ENCODE assay signal across 15 cellular contexts in the genomic region with DNA sequence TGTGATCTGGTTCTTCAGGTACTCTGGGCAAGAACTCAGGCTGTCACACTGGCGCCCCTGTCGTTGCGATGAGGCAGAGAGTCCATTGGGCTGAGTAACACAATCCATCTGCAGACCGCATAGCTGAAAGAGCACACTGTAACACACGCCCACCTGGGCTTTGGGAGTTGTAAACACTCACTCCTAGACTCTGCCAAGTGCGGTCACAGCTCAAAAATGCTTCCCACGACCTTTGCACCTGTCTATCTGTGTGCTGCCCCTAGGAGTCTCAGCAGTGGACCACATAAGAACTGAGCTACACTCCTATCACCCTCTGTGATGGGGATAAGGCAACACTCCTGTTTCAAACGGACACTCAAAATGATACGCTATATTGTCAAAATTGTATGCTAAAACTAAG.
DNase-seq lines count a peak whose midpoint lies in the region; ATAC-seq and TF ChIP-seq lines count a peak whose summit lies in the region.
"Had no signal": no experiment of that assay in that cellular context is flagged by ENCODE, and none has a peak within 500 bp of the region (broad histone marks: within the 10 kb centered on the region; RNA-seq: fewer than 3 reads in every experiment).

No MANE protein-coding gene starts in this region.

- TF ChIP-seq CTCF in HCT116 (IDR thresholded peaks at IDR 0.05 in 2 of 3, conservative IDR thresholded peaks at IDR 0.05 in 1 of 3; ENCODE audit: borderline replicate concordance in 1 of 3, insufficient read depth in 1 of 3, low read depth in 2 of 3, low read length in 2 of 3) (no peak), hepatocyte (IDR thresholded peaks at IDR 0.05; ENCODE audit: poor library complexity) (no peak), neural progenitor cell (IDR thresholded peaks at IDR 0.05) (no peak), right atrium auricular region (IDR thresholded peaks at IDR 0.05) (no peak)

- 84% methylated on average over 9 of the region's 9 CpGs for WGBS in hepatocyte (ENCODE audit: low lambda C conversion rate, missing lambda C conversion rate)

- H3K4me3 ChIP-seq in HCT116 (replicated peaks in 1 of 2; ENCODE audit: low read depth in 1 of 2, low read length in 2 of 2), result no peak overlapping the region
- no peak overlapping the region for H3K4me3 ChIP-seq in hepatocyte
- no peak overlapping the region for H3K4me3 ChIP-seq in neural progenitor cell
- no peak overlapping the region for H3K4me3 ChIP-seq in right atrium auricular region

- H4K20me1 ChIP-seq in HCT116 (ENCODE audit: insufficient read depth) (no peaks in the 10 kb centered on the region), hepatocyte (ENCODE audit: insufficient read depth, poor library complexity, severe bottlenecking) (no peaks in the 10 kb centered on the region), neural progenitor cell (ENCODE audit: low read depth) (no peaks in the 10 kb centered on the region)

- no peak for DNase-seq in HCT116 (ENCODE audit: low read depth, low spot score)
- peak; percentile 1 for DNase-seq in RKO (ENCODE audit: low spot score)
- peak; percentile 4 for DNase-seq in hepatocyte (ENCODE audit: low spot score)
- DNase-seq in neural progenitor cell (ENCODE audit: low spot score), result peak; percentile 5
- DNase-seq in stimulated activated CD4-positive, alpha-beta T cell treated with anti-CD3 and anti-CD28 coated beads, Interleukin-4, amount 100 ng/mL, for 4 hours, result no peak
- DNase-seq in right atrium auricular region (ENCODE audit: low spot score), result no peak
- DNase-seq in central memory CD4-positive, alpha-beta T cell, result no peak
- DNase-seq: CD4-positive, alpha-beta T cell; NCI-H1436; NCI-H2107; NCI-H345; NCI-H69; SHP77 had no signal

- no peaks in the 10 kb centered on the region for H3K9me2 ChIP-seq in HCT116 (ENCODE audit: insufficient read depth)
- no peaks in the 10 kb centered on the region for H3K9me2 ChIP-seq in hepatocyte (replicated peaks; ENCODE audit: insufficient read depth)

- no peaks in the 10 kb centered on the region for H3K4me1 Mint-ChIP-seq in neural progenitor cell
- H3K4me1 Mint-ChIP-seq: B cell had no signal

- no peaks in the 10 kb centered on the region for H3K4me1 ChIP-seq in HCT116 (ENCODE audit: control insufficient read depth in 1 of 2, insufficient read depth in 2 of 2, low read length in 2 of 2)
- H3K4me1 ChIP-seq in hepatocyte (ENCODE audit: insufficient read depth), result no peaks in the 10 kb centered on the region
- H3K4me1 ChIP-seq in neural progenitor cell, result no peaks in the 10 kb centered on the region
- no peaks in the 10 kb centered on the region for H3K4me1 ChIP-seq in right atrium auricular region

- no TSS peak for BruUV-seq in HCT116 (replicated peaks; lab: Mats Ljungman, UMichigan)

- RAD21 ChIA-PET in HCT116 (lab: Charles Lee; ENCODE audit: low non-redundant PET in 1 of 2, low total read pairs in 2 of 2, uncharacterized antibody in 2 of 2, unreplicated experiment in 2 of 2), result no interaction called here

- no peaks in the 10 kb centered on the region for H3K9me3 ChIP-seq in HCT116 (ENCODE audit: control insufficient read depth in 1 of 2, insufficient read depth in 1 of 2, low read depth in 1 of 2, low read length in 2 of 2)
- H3K9me3 ChIP-seq in hepatocyte (ENCODE audit: low read depth), result no peaks in the 10 kb centered on the region
- H3K9me3 ChIP-seq in neural progenitor cell (ENCODE audit: low read depth), result no peaks in the 10 kb centered on the region
- H3K9me3 ChIP-seq in right atrium auricular region, result no peaks in the 10 kb centered on the region

- no peaks in the 10 kb centered on the region for H3K36me3 ChIP-seq in HCT116 (ENCODE audit: control insufficient read depth in 1 of 2, insufficient read depth in 2 of 2, low read length in 2 of 2)
- no peaks in the 10 kb centered on the region for H3K36me3 ChIP-seq in hepatocyte (replicated peaks; ENCODE audit: insufficient read depth, low read depth)
- H3K36me3 ChIP-seq in neural progenitor cell, result no peaks in the 10 kb centered on the region
- H3K36me3 ChIP-seq in right atrium auricular region, result no peaks in the 10 kb centered on the region

- H3K4me2 ChIP-seq in HCT116 (ENCODE audit: low read length) (no peak overlapping the region), hepatocyte (no peak overlapping the region), neural progenitor cell (no peak overlapping the region)

- ATAC-seq in HCT116, result 0 out of 2 replicates have a peak, but pooled peaks have one; percentile 22
- ATAC-seq: SK-N-SH treated with all-trans-retinoic acid at 6 μM for 48 hours had no signal

- no peak overlapping the region for H3K4me3 Mint-ChIP-seq in neural progenitor cell
- H3K4me3 Mint-ChIP-seq: B cell; CD4-positive, alpha-beta T cell had no signal

- TF ChIP-seq RAD21 in HCT116 (IDR thresholded peaks at IDR 0.05; ENCODE audit: low read depth), result no peak

- no peaks in the 10 kb centered on the region for H3F3A ChIP-seq in neural progenitor cell (ENCODE audit: low read depth)

- H3K27me3 Mint-ChIP-seq in neural progenitor cell (ENCODE audit: insufficient read depth, low read depth), result peaks cover 2% of the 10 kb centered on the region
- H3K27me3 Mint-ChIP-seq: B cell; CD4-positive, alpha-beta T cell had no signal

- no peaks in the 10 kb centered on the region for H3K9me3 Mint-ChIP-seq in neural progenitor cell

- POLR2A ChIA-PET in HCT116 (lab: Charles Lee), result interaction anchor here (0.6 kb wide), 1 partner anchor 11 kb away, joined by 3 read pairs; no protein-coding TSS in a partner anchor

- H3K27ac ChIP-seq in HCT116 (ENCODE audit: low read depth, low read length), result no peak overlapping the region
- H3K27ac ChIP-seq in hepatocyte, result no peak overlapping the region
- H3K27ac ChIP-seq in neural progenitor cell, result no peak overlapping the region
- H3K27ac ChIP-seq in right atrium auricular region, result no peak overlapping the region

- H3K27ac Mint-ChIP-seq in neural progenitor cell, result no peak overlapping the region
- H3K27ac Mint-ChIP-seq: B cell; CD4-positive, alpha-beta T cell had no signal

- no peaks in the 10 kb centered on the region for H3K36me3 Mint-ChIP-seq in neural progenitor cell

- H3K79me2 ChIP-seq in HCT116 (ENCODE audit: insufficient read depth, low read length) (no peaks in the 10 kb centered on the region), hepatocyte (no peaks in the 10 kb centered on the region), neural progenitor cell (ENCODE audit: low read depth) (no peaks in the 10 kb centered on the region)

- intact Hi-C loops in HCT116 (cut with micrococcal nuclease), result no loop called here

- no peak overlapping the region for H3K9ac ChIP-seq in HCT116 (ENCODE audit: low read length)
- H3K9ac ChIP-seq in neural progenitor cell, result no peak overlapping the region

- CTCF ChIA-PET in HCT116 (lab: Charles Lee), result no interaction called here

- no peaks in the 10 kb centered on the region for H3K27me3 ChIP-seq in HCT116 (ENCODE audit: insufficient read depth, low read length)
- H3K27me3 ChIP-seq in hepatocyte, result no peaks in the 10 kb centered on the region
- no peaks in the 10 kb centered on the region for H3K27me3 ChIP-seq in neural progenitor cell
- H3K27me3 ChIP-seq in right atrium auricular region, result no peaks in the 10 kb centered on the region

- TF ChIP-seq POLR2A in HCT116 (IDR thresholded peaks at IDR 0.05; ENCODE audit: borderline replicate concordance, extremely low read depth, insufficient read depth, insufficient read length), result no peak

- H2AFZ ChIP-seq in HCT116 (ENCODE audit: low read depth, low read length, poor library complexity, severe bottlenecking) (no peak overlapping the region), hepatocyte (no peak overlapping the region), neural progenitor cell (replicated peaks) (no peak overlapping the region)

TF ChIP-seq in HCT116, 20 proteins besides CTCF, POLR2A, EP300 and RAD21:
- no peak for TF ChIP-seq CBX3 (IDR thresholded peaks at IDR 0.05; ENCODE audit: low read depth)
- no peak for TF ChIP-seq FOSL1 (IDR thresholded peaks at IDR 0.05; ENCODE audit: low read depth)
- no peak for TF ChIP-seq SP1 (IDR thresholded peaks at IDR 0.05; ENCODE audit: low read depth)
TF ChIP-seq in HCT116: peak in this region for 0.

Comparison
In these comparisons a context has a peak if more than half of its experiments do, and no peak if none do; other contexts are left out.
1. DNase-seq: peak in RKO (single experiment), hepatocyte (single experiment) and neural progenitor cell (single experiment); none in HCT116 (single experiment), stimulated activated CD4-positive, alpha-beta T cell treated with anti-CD3 and anti-CD28 coated beads, Interleukin-4, amount 100 ng/mL, for 4 hours (0 of 2), right atrium auricular region (single experiment) and central memory CD4-positive, alpha-beta T cell (single experiment).